Comparison of ENCODE assay signal across 1 cellular context in genomic region chr13:19863323-19864017, GRCh38.
A peak's percentile ranks its signal among the peaks of the same experiment; 100 is the strongest.
TF ChIP-seq lines count a peak whose summit lies in the region.

Gene ZMYM5, minus strand, starts transcription at chr13:19863649. Its CDS starts 11,469 bp downstream, at chr13:19852180.

TF ChIP-seq in HepG2, 621 proteins besides CTCF, POLR2A, EP300 and RAD21 (continued from another document and continues in another):
- no peak for TF ChIP-seq ZHX1 (CRISPR knock-in tag; IDR thresholded peaks at IDR 0.05; ENCODE audit: low read depth)
- TF ChIP-seq DBP (CRISPR knock-in tag; IDR thresholded peaks at IDR 0.05; ENCODE audit: not compliant biosample characterization): no peak
- no peak for TF ChIP-seq ATF5 (CRISPR knock-in tag; IDR thresholded peaks at IDR 0.05; ENCODE audit: low read depth)
- TF ChIP-seq DNMT1 (CRISPR knock-in tag; IDR thresholded peaks at IDR 0.05): no peak
- TF ChIP-seq ZMAT5 (CRISPR knock-in tag; IDR thresholded peaks at IDR 0.05; ENCODE audit: borderline replicate concordance, low read depth): no peak
- no peak for TF ChIP-seq SP1 (IDR thresholded peaks at IDR 0.05)
- peak; percentile 80 for TF ChIP-seq SP1 (CRISPR knock-in tag; IDR thresholded peaks at IDR 0.05)
- TF ChIP-seq NCOA5 (CRISPR knock-in tag; IDR thresholded peaks at IDR 0.05): no peak
- peak; percentile 48; the same call in 1 of the 2 replicates for TF ChIP-seq HNF1B (CRISPR knock-in tag; IDR thresholded peaks at IDR 0.05)
- TF ChIP-seq THYN1 (CRISPR knock-in tag; IDR thresholded peaks at IDR 0.05; ENCODE audit: borderline replicate concordance, low read depth): no peak
- TF ChIP-seq TRIM22 (IDR thresholded peaks at IDR 0.05): no peak
- TF ChIP-seq FOSL2 (CRISPR knock-in tag; IDR thresholded peaks at IDR 0.05): peak; percentile 38; the same call in 1 of the 2 replicates
- no peak for TF ChIP-seq PHF5A (CRISPR knock-in tag; IDR thresholded peaks at IDR 0.05; ENCODE audit: low read depth, unreplicated experiment)
- no peak for TF ChIP-seq ZNF883 (CRISPR knock-in tag; IDR thresholded peaks at IDR 0.05; ENCODE audit: not compliant biosample characterization)
- TF ChIP-seq CBX1 (IDR thresholded peaks at IDR 0.05; ENCODE audit: low read depth): peak; percentile 57
- TF ChIP-seq NFKB2 (CRISPR knock-in tag; IDR thresholded peaks at IDR 0.05; ENCODE audit: borderline replicate concordance): no peak; the same call in 1 of the 2 replicates
- TF ChIP-seq ELF3 (CRISPR knock-in tag; IDR thresholded peaks at IDR 0.05): peak; percentile 56; the same call in 1 of the 2 replicates
- no peak for TF ChIP-seq NFE2L1 (CRISPR knock-in tag; IDR thresholded peaks at IDR 0.05; ENCODE audit: borderline replicate concordance)
- no peak for TF ChIP-seq ZNF296 (CRISPR knock-in tag; conservative IDR thresholded peaks at IDR 0.05)
- TF ChIP-seq SIN3B (IDR thresholded peaks at IDR 0.05; ENCODE audit: low read length): no peak
- no peak for TF ChIP-seq PRDM4 (CRISPR knock-in tag; IDR thresholded peaks at IDR 0.05; ENCODE audit: borderline replicate concordance)
- no peak for TF ChIP-seq NFE2 (CRISPR knock-in tag; IDR thresholded peaks at IDR 0.05)
- TF ChIP-seq GMEB1 (CRISPR knock-in tag; IDR thresholded peaks at IDR 0.05; ENCODE audit: borderline replicate concordance): no peak; the same call in 1 of the 2 replicates
- peak; percentile 41; the same call in 1 of the 2 replicates for TF ChIP-seq ELF1 (CRISPR knock-in tag; IDR thresholded peaks at IDR 0.05)
- no peak for TF ChIP-seq ZNF24 (IDR thresholded peaks at IDR 0.05)
- TF ChIP-seq ZNF264 (CRISPR knock-in tag; IDR thresholded peaks at IDR 0.05): no peak
- TF ChIP-seq GATAD1 (CRISPR knock-in tag; IDR thresholded peaks at IDR 0.05): peak; percentile 77; the same call in 1 of the 2 replicates
- peak; percentile 98 for TF ChIP-seq NFYC (CRISPR knock-in tag; IDR thresholded peaks at IDR 0.05)
- TF ChIP-seq ZNF496 (CRISPR knock-in tag; IDR thresholded peaks at IDR 0.05; ENCODE audit: insufficient replicate concordance): no peak
- TF ChIP-seq RFXANK (CRISPR knock-in tag; IDR thresholded peaks at IDR 0.05): no peak
- peak; percentile 36; the same call in 1 of the 2 replicates for TF ChIP-seq ZNF281 (CRISPR knock-in tag; IDR thresholded peaks at IDR 0.05; ENCODE audit: borderline replicate concordance)
- TF ChIP-seq POLR2AphosphoS5 (IDR thresholded peaks at IDR 0.05; ENCODE audit: low read depth, low read length): peak; percentile 59; the same call in 1 of the 2 replicates
- no peak for TF ChIP-seq ZNF569 (CRISPR knock-in tag; IDR thresholded peaks at IDR 0.05; ENCODE audit: borderline replicate concordance)
- TF ChIP-seq ZFY (CRISPR knock-in tag; IDR thresholded peaks at IDR 0.05): peak; percentile 80
- no peak for TF ChIP-seq TIGD3 (CRISPR knock-in tag; IDR thresholded peaks at IDR 0.05; ENCODE audit: borderline replicate concordance)
- TF ChIP-seq FOXC1 (CRISPR knock-in tag; IDR thresholded peaks at IDR 0.05; ENCODE audit: borderline replicate concordance): peak; percentile 69; the same call in 1 of the 2 replicates
- no peak for TF ChIP-seq ZNF207 (IDR thresholded peaks at IDR 0.05; ENCODE audit: borderline replicate concordance)
- no peak for TF ChIP-seq TEAD2 (CRISPR knock-in tag; IDR thresholded peaks at IDR 0.05)
- no peak for TF ChIP-seq LRRFIP1 (CRISPR knock-in tag; conservative IDR thresholded peaks at IDR 0.05)
- TF ChIP-seq ZNF879 (CRISPR knock-in tag; IDR thresholded peaks at IDR 0.05): peak; percentile 61; the same call in 1 of the 2 replicates
- no peak for TF ChIP-seq MED8 (CRISPR knock-in tag; IDR thresholded peaks at IDR 0.05; ENCODE audit: insufficient replicate concordance)
- TF ChIP-seq ZSCAN30 (CRISPR knock-in tag; IDR thresholded peaks at IDR 0.05): no peak
- TF ChIP-seq TCF12 (IDR thresholded peaks at IDR 0.05): no peak
- TF ChIP-seq TCF12 (CRISPR knock-in tag; IDR thresholded peaks at IDR 0.05): no peak
- no peak for TF ChIP-seq MEF2D (CRISPR knock-in tag; IDR thresholded peaks at IDR 0.05)
- TF ChIP-seq ZNF530 (CRISPR knock-in tag; IDR thresholded peaks at IDR 0.05; ENCODE audit: low read depth): no peak
- no peak for TF ChIP-seq CCDC6 (CRISPR knock-in tag; IDR thresholded peaks at IDR 0.05)
